Comparison of ENCODE assay signal across 20 cellular contexts in genomic region chr7:71625534-71625933, GRCh38.
DNase-seq lines count a peak whose midpoint lies in the region; ATAC-seq, FAIRE-seq and TF ChIP-seq lines count a peak whose summit lies in the region.
"Had no signal": no experiment of that assay in that cellular context is flagged by ENCODE, and none has a peak within 500 bp of the region (broad histone marks: within the 10 kb centered on the region; RNA-seq: fewer than 3 reads in every experiment).

No MANE protein-coding gene starts in this region.

- FAIRE-seq in HTR-8/SVneo (lab: Jason Lieb, UNC) = no peak
- FAIRE-seq: GM12891, GM18507, H1 had no signal

- DNase-seq in D341Med (ENCODE audit: low spot score) = peak; percentile 59
- peak; percentile 84 for DNase-seq in NCI-H2171 treated with DMSO at 0.1 percent for 48 hours (lab: John Stamatoyannopoulos, UW)
- no peak for DNase-seq in mesothelial cell of epicardium (ENCODE audit: low spot score in 2 of 2, unreplicated experiment in 2 of 2)
- no peak for DNase-seq in HTR-8/SVneo (ENCODE audit: insufficient read length, low spot score)
- DNase-seq in T-helper 2 cell = no peak
- DNase-seq in PC-3 = no peak
- no peak for DNase-seq in NCI-H1048 (lab: John Stamatoyannopoulos, UW)
- DNase-seq: 8988T, MM.1S, NCI-H1092 treated with DMSO at 0.1 percent for 48 hours, NCI-H146, NCI-H226, NCI-H526, Peyer's patch had no signal

- POLR2A ChIA-PET in PC-3 (lab: Charles Lee; ENCODE audit: unreplicated experiment) = no interaction called here

- H3K36me3 Mint-ChIP-seq in brain (no peaks in the 10 kb centered on the region), mesothelial cell of epicardium (no peaks in the 10 kb centered on the region)

- H3K27ac Mint-ChIP-seq in brain (peak overlapping the region in 4 of 5 experiments; percentile 18 to 96 (median 76)), mesothelial cell of epicardium (peak overlapping the region; percentile 84)
- H3K27ac Mint-ChIP-seq: B cell had no signal

- H3F3A ChIP-seq in PC-3 (ENCODE audit: low read length, unreplicated experiment) = no peaks in the 10 kb centered on the region

- H3K9me3 Mint-ChIP-seq in brain (peaks cover 0 to 9% (median 0%) of the 10 kb centered on the region in 5 experiments), mesothelial cell of epicardium (no peaks in the 10 kb centered on the region)

- H3K9ac ChIP-seq in PC-3 (ENCODE audit: low read length) = no peak overlapping the region

- H3K9me3 ChIP-seq in PC-3 (ENCODE audit: low read length) = no peaks in the 10 kb centered on the region
- H3K9me3 ChIP-seq: Peyer's patch had no signal

- H3K36me3 ChIP-seq in PC-3 (ENCODE audit: low read depth, low read length) = no peaks in the 10 kb centered on the region
- H3K36me3 ChIP-seq: Peyer's patch had no signal

- H3K4me2 ChIP-seq in PC-3 (ENCODE audit: low read length) = no peak overlapping the region

- H3K27me3 ChIP-seq in PC-3 (ENCODE audit: low read length) = no peaks in the 10 kb centered on the region
- H3K27me3 ChIP-seq: Peyer's patch had no signal

- H3K4me3 ChIP-seq in PC-3 (ENCODE audit: low read length) = no peak overlapping the region
- H3K4me3 ChIP-seq: Peyer's patch had no signal

- H3K4me3 Mint-ChIP-seq in brain = peak overlapping the region in 1 of 5 experiments; percentile 62
- H3K4me3 Mint-ChIP-seq in mesothelial cell of epicardium = no peak overlapping the region
- H3K4me3 Mint-ChIP-seq: B cell had no signal

- no peak for ATAC-seq in PC-3
- ATAC-seq: Right ventricle myocardium inferior had no signal

- intact Hi-C loops in PC-3 (cut with micrococcal nuclease) = no loop called here

- no peak overlapping the region for H3K27ac ChIP-seq in PC-3 (ENCODE audit: low read length)
- H3K27ac ChIP-seq: Peyer's patch had no signal

- H4K20me1 ChIP-seq in PC-3 (ENCODE audit: low read length) = no peaks in the 10 kb centered on the region

- H3K9me2 ChIP-seq in PC-3 (replicated peaks; ENCODE audit: low read length) = no peaks in the 10 kb centered on the region

- BruUV-seq in PC-3 (replicated peaks; lab: Mats Ljungman, UMichigan) = no TSS peak

- H3K79me2 ChIP-seq in PC-3 (ENCODE audit: low read length) = no peaks in the 10 kb centered on the region

- CTCF ChIA-PET in PC-3 (lab: Charles Lee) = no interaction called here

- no peak overlapping the region for H2AFZ ChIP-seq in PC-3 (ENCODE audit: low read length)

- no peak for TF ChIP-seq CTCF in brain (conservative IDR thresholded peaks at IDR 0.05)
- TF ChIP-seq CTCF in mesothelial cell of epicardium (IDR thresholded peaks at IDR 0.05; ENCODE audit: unreplicated experiment) = no peak
- no peak for TF ChIP-seq CTCF in PC-3 (conservative IDR thresholded peaks at IDR 0.05; ENCODE audit: low read depth, low read length)

- peaks cover 39% of the 10 kb centered on the region for H3K4me1 Mint-ChIP-seq in brain
- H3K4me1 Mint-ChIP-seq in mesothelial cell of epicardium = peaks cover 8% of the 10 kb centered on the region
- H3K4me1 Mint-ChIP-seq: B cell had no signal

- no peaks in the 10 kb centered on the region for H3K4me1 ChIP-seq in PC-3 (ENCODE audit: insufficient read depth, low read length)
- H3K4me1 ChIP-seq: Peyer's patch had no signal

- H3K27me3 Mint-ChIP-seq in brain (no peaks in the 10 kb centered on the region), mesothelial cell of epicardium (ENCODE audit: low read depth) (no peaks in the 10 kb centered on the region)
- H3K27me3 Mint-ChIP-seq: B cell had no signal

Comparison
In these comparisons a context has a peak if more than half of its experiments do, and no peak if none do; other contexts are left out.
1. DNase-seq: peak in D341Med (single experiment) and NCI-H2171 treated with DMSO at 0.1 percent for 48 hours (single experiment); none in mesothelial cell of epicardium (0 of 2), HTR-8/SVneo (single experiment), T-helper 2 cell (0 of 5), PC-3 (single experiment) and NCI-H1048 (single experiment).